Comparison of ENCODE assay signal across 8 cellular contexts in genomic region chr17:76397687-76398522, GRCh38. TPM values are rescaled to one million over a fixed set of nuclear protein-coding genes. Genes with fewer than 3 reads are reported as not detected.
A peak's percentile ranks its signal among the peaks of the same experiment; 100 is the strongest.
DNase-seq lines count a peak whose midpoint lies in the region; ATAC-seq and TF ChIP-seq lines count a peak whose summit lies in the region.

No MANE protein-coding gene starts in this region.

- H3K27ac Mint-ChIP-seq in CD4-positive, alpha-beta memory T cell: peak overlapping the region in 4 of 7 donors; percentile 5 to 82 (median 51)
- no peak overlapping the region for H3K27ac Mint-ChIP-seq in endodermal cell

- no peaks in the 10 kb centered on the region for H3K27me3 Mint-ChIP-seq in CD4-positive, alpha-beta memory T cell
- no peaks in the 10 kb centered on the region for H3K27me3 Mint-ChIP-seq in endodermal cell (ENCODE audit: insufficient read depth)

- H3K9ac ChIP-seq in endodermal cell (ENCODE audit: extremely low read depth, low read length, poor library complexity, severe bottlenecking): no peak overlapping the region

- peak; percentile 98 for TF ChIP-seq CTCF in HL-60 (IDR thresholded peaks at IDR 0.05; ENCODE audit: insufficient read depth, low read length)
- peak; percentile 96 for TF ChIP-seq CTCF in endodermal cell (conservative IDR thresholded peaks at IDR 0.05)
- peak; percentile 96 for TF ChIP-seq CTCF in mucosa of descending colon (IDR thresholded peaks at IDR 0.05)

- H3K9me3 ChIP-seq in CD4-positive, alpha-beta memory T cell (ENCODE audit: control insufficient read depth in 1 of 2, low read length in 2 of 2): no peaks in the 10 kb centered on the region
- H3K9me3 ChIP-seq in endodermal cell (ENCODE audit: control insufficient read depth, low read length) (no peaks in the 10 kb centered on the region), mucosa of descending colon (no peaks in the 10 kb centered on the region)

- H3K4me1 Mint-ChIP-seq in CD4-positive, alpha-beta memory T cell: peaks cover 0 to 4% (median 2%) of the 10 kb centered on the region in 4 donors
- H3K4me1 Mint-ChIP-seq in endodermal cell: no peaks in the 10 kb centered on the region

- no peaks in the 10 kb centered on the region for H3K4me1 ChIP-seq in CD4-positive, alpha-beta memory T cell (ENCODE audit: insufficient read depth, low read length)
- H3K4me1 ChIP-seq in endodermal cell (ENCODE audit: control insufficient read depth, insufficient read depth, low read length): no peaks in the 10 kb centered on the region
- H3K4me1 ChIP-seq in mucosa of descending colon (ENCODE audit: low read depth): no peaks in the 10 kb centered on the region

- CTCF ChIA-PET in CD4-positive, alpha-beta memory T cell (lab: Charles Lee; ENCODE audit: partially characterized antibody): interaction anchor here (0.7 to 8.4 kb wide), 49 partner anchors 8 to 765 kb away, joined by 3 to 225 read pairs (median 4); partner anchors contain the start of genes PRPSAP1, QRICH2, RHBDF2 and SPHK1

- peak; percentile 92 for ATAC-seq in mucosa of descending colon
- ATAC-seq in HG03095 (IDR thresholded peaks at IDR 0.05; ENCODE audit: unreplicated experiment): no peak

- 81 to 82% methylated on average over 14 to 16 of the region's 16 CpGs for WGBS in endodermal cell (ENCODE audit: insufficient coverage in 1 of 2, insufficient read length in 1 of 2), 2 experiments

- H3K36me3 Mint-ChIP-seq in CD4-positive, alpha-beta memory T cell: peaks cover 44 to 63% of the 10 kb centered on the region in 2 donors
- H3K36me3 Mint-ChIP-seq in endodermal cell (ENCODE audit: low read depth): peaks cover 71% of the 10 kb centered on the region

- H3K27me3 ChIP-seq in CD4-positive, alpha-beta memory T cell (ENCODE audit: insufficient read depth, low read length): no peaks in the 10 kb centered on the region
- H3K27me3 ChIP-seq in HL-60 (ENCODE audit: insufficient read depth, poor library complexity, severe bottlenecking): no peaks in the 10 kb centered on the region
- no peaks in the 10 kb centered on the region for H3K27me3 ChIP-seq in endodermal cell (ENCODE audit: control insufficient read depth, insufficient read depth, low read length, poor library complexity, severe bottlenecking)

- H3K9me3 Mint-ChIP-seq in CD4-positive, alpha-beta memory T cell: no peaks in the 10 kb centered on the region
- H3K9me3 Mint-ChIP-seq in endodermal cell: no peaks in the 10 kb centered on the region

- peaks cover 75% of the 10 kb centered on the region for H3K36me3 ChIP-seq in CD4-positive, alpha-beta memory T cell (ENCODE audit: insufficient read depth, low read length)
- H3K36me3 ChIP-seq in endodermal cell (ENCODE audit: control insufficient read depth, insufficient read depth, low read length): peaks cover 79% of the 10 kb centered on the region
- no peaks in the 10 kb centered on the region for H3K36me3 ChIP-seq in mucosa of descending colon (ENCODE audit: low read depth)

- no peak overlapping the region for H3K27ac ChIP-seq in CD4-positive, alpha-beta memory T cell (ENCODE audit: low read depth, low read length)
- H3K27ac ChIP-seq in HL-60 (replicated peaks) (no peak overlapping the region), endodermal cell (ENCODE audit: low read depth, low read length) (no peak overlapping the region)

- peak; percentile 73 to 76 (median 74) for DNase-seq in CD4-positive, alpha-beta memory T cell
- peak; percentile 57 to 87 for DNase-seq in HL-60 (ENCODE audit: low read depth in 1 of 2, low spot score in 1 of 2)
- DNase-seq in NOMO-1 treated with DMSO at 0.1 percent for 48 hours (lab: John Stamatoyannopoulos, UW; ENCODE audit: unreplicated experiment): peak; percentile 54
- DNase-seq in activated CD8-positive, alpha-beta memory T cell treated with anti-CD3 and anti-CD28 coated beads for 24 hours: peak; percentile 96
- peak; percentile 99 for DNase-seq in endodermal cell
- DNase-seq in mucosa of descending colon: peak; percentile 85 to 98 (median 93)
- DNase-seq in stimulated activated CD8-positive, alpha-beta memory T cell treated with anti-CD3 and anti-CD28 coated beads, Interleukin-4, amount 100 ng/mL, for 24 hours (ENCODE audit: low read depth): peak; percentile 81

- no peak overlapping the region for H3K4me3 Mint-ChIP-seq in CD4-positive, alpha-beta memory T cell
- no peak overlapping the region for H3K4me3 Mint-ChIP-seq in endodermal cell

- no peak overlapping the region for H3K4me3 ChIP-seq in CD4-positive, alpha-beta memory T cell (ENCODE audit: low read length in 2 of 2)
- no peak overlapping the region for H3K4me3 ChIP-seq in HL-60 (replicated peaks; ENCODE audit: insufficient read depth, low read length)
- H3K4me3 ChIP-seq in endodermal cell (ENCODE audit: low read length): no peak overlapping the region
- H3K4me3 ChIP-seq in mucosa of descending colon: no peak overlapping the region

- intact Hi-C loops in CD4-positive, alpha-beta memory T cell (cut with micrococcal nuclease): loop anchor here (1.0 kb wide), 2 partner anchors 45 to 95 kb away; partner anchors contain the start of gene PRPSAP1
- intact Hi-C loops in mucosa of descending colon (cut with DNase I, micrococcal nuclease): loop anchor here (5.0 kb wide), 2 partner anchors 91 to 96 kb away; partner anchors contain the start of gene QRICH2 (in 1 of the 2)

- POLR2A ChIA-PET in CD4-positive, alpha-beta memory T cell (lab: Charles Lee; ENCODE audit: partially characterized antibody): interaction anchor here (0.6 to 3.6 kb wide), 3 partner anchors 13 to 615 kb away, joined by 3 to 18 read pairs (median 6); partner anchors contain the start of genes PRPSAP1 and SPHK1

RNA-seq across cellular contexts. Expression of gene SPHK1, which starts 13.5 kb away (rescaled TPM):
- total RNA-seq in CD4-positive, alpha-beta memory T cell: under 1 TPM; 0.67 to 0.70 TPM
- polyA plus RNA-seq in CD4-positive, alpha-beta memory T cell: under 1 TPM in 1 of 2 donors, not detected in 1; 0.29 TPM
- 1 to 10 TPM; 1.5 to 1.8 TPM for total RNA-seq in endodermal cell
- 8.0 TPM for polyA plus RNA-seq in endodermal cell (2013, experiment 1 of 2)
- polyA plus RNA-seq in endodermal cell (2013, experiment 2 of 2): 6.2 TPM
- total RNA-seq in mucosa of descending colon: 1 to 10 TPM; 1.2 to 5.7 (median 3.3) TPM

RNA-seq across cellular contexts. Expression of gene PRPSAP1, which starts 44.2 kb away (rescaled TPM):
- total RNA-seq in CD4-positive, alpha-beta memory T cell: 10 to 100 TPM; 63.4 to 65.8 TPM
- 10 to 100 TPM; 55.2 to 99.1 TPM for polyA plus RNA-seq in CD4-positive, alpha-beta memory T cell
- total RNA-seq in endodermal cell: 10 to 100 TPM; 60.9 to 89.8 TPM
- polyA plus RNA-seq in endodermal cell (2013, experiment 1 of 2): 70.1 TPM
- polyA plus RNA-seq in endodermal cell (2013, experiment 2 of 2): 68.6 TPM
- total RNA-seq in mucosa of descending colon: 10 to 100 TPM; 45.3 to 63.0 (median 61.4) TPM

RNA-seq across cellular contexts. Expression of gene UBE2O, which starts 55.0 kb away (rescaled TPM):
- total RNA-seq in CD4-positive, alpha-beta memory T cell: 10 to 100 TPM; 42.5 to 43.7 TPM
- polyA plus RNA-seq in CD4-positive, alpha-beta memory T cell: 10 to 100 TPM in 1 of 2 donors, 1 to 10 TPM in 1; 4.5 to 14.6 TPM
- total RNA-seq in endodermal cell (10 to 100 TPM; 45.4 to 46.5 TPM), mucosa of descending colon (10 to 100 TPM; 16.2 to 25.0 (median 19.0) TPM)
- polyA plus RNA-seq in endodermal cell (2013, experiment 1 of 2): 41.5 TPM
- 38.4 TPM for polyA plus RNA-seq in endodermal cell (2013, experiment 2 of 2)
